Comparison of ENCODE assay signal across 9 cellular contexts in genomic region chr10:44962870-44963738, GRCh38. TPM values are rescaled to one million over a fixed set of nuclear protein-coding genes. Genes with fewer than 3 reads are reported as not detected.
A peak's percentile ranks its signal among the peaks of the same experiment; 100 is the strongest.
DNase-seq lines count a peak whose midpoint lies in the region; ATAC-seq and TF ChIP-seq lines count a peak whose summit lies in the region.
"Had no signal": no experiment of that assay in that cellular context is flagged by ENCODE, and none has a peak within 500 bp of the region (broad histone marks: within the 10 kb centered on the region; RNA-seq: fewer than 3 reads in every experiment).

No MANE protein-coding gene starts in this region.

- no peaks in the 10 kb centered on the region for H3K27me3 Mint-ChIP-seq in osteocyte (ENCODE audit: unreplicated experiment)
- no peaks in the 10 kb centered on the region for H3K27me3 Mint-ChIP-seq in activated T-cell treated with anti-CD3 and anti-CD28 coated beads, Interleukin-2, amount 50 U/mL, for 4 hours (ENCODE audit: low read depth)

- no peak overlapping the region for H3K27ac ChIP-seq in DOHH2 (ENCODE audit: low read depth, low read length)

- ATAC-seq in activated T-cell treated with anti-CD3 and anti-CD28 coated beads, Interleukin-2, amount 50 U/mL, for 4 hours, result no peak
- no peak for ATAC-seq in HG02571 (IDR thresholded peaks at IDR 0.05; ENCODE audit: unreplicated experiment)

- H3K4me3 ChIP-seq in DOHH2 (ENCODE audit: low read length) (peak overlapping the region; percentile 41), epithelial cell of proximal tubule (ENCODE audit: low read depth, low read length) (peak overlapping the region; percentile 18)

- no peak for TF ChIP-seq CTCF in DOHH2 (IDR thresholded peaks at IDR 0.05; ENCODE audit: low read depth, low read length, poor library complexity, severe bottlenecking)
- TF ChIP-seq CTCF in epithelial cell of proximal tubule (conservative IDR thresholded peaks at IDR 0.05; ENCODE audit: low read depth, low read length), result peak; percentile 38
- TF ChIP-seq CTCF in osteocyte (IDR thresholded peaks at IDR 0.05), result peak; percentile 26

- no peak overlapping the region for H3K27ac Mint-ChIP-seq in osteocyte (ENCODE audit: unreplicated experiment)

- H3K4me2 ChIP-seq in DOHH2 (ENCODE audit: low read length), result peak overlapping the region; percentile 70

- peaks cover 10% of the 10 kb centered on the region for H3K79me2 ChIP-seq in DOHH2 (ENCODE audit: control insufficient read depth, low read length)

- H3K4me3 Mint-ChIP-seq in osteocyte (ENCODE audit: unreplicated experiment), result no peak overlapping the region
- H3K4me3 Mint-ChIP-seq in activated T-cell treated with anti-CD3 and anti-CD28 coated beads, Interleukin-2, amount 50 U/mL, for 4 hours, result no peak overlapping the region

- H3F3A ChIP-seq in DOHH2 (ENCODE audit: control insufficient read depth, insufficient read depth), result 0 out of 2 replicates have a peak, but pooled peaks cover 5% of the 10 kb centered on the region

- no peaks in the 10 kb centered on the region for H3K9me3 ChIP-seq in DOHH2 (ENCODE audit: control insufficient read depth, insufficient read depth, low read length)

- peak; percentile 27 for DNase-seq in NCI-H2196 treated with DMSO at 0.1 percent for 48 hours (lab: John Stamatoyannopoulos, UW; ENCODE audit: unreplicated experiment)
- DNase-seq in epithelial cell of proximal tubule (ENCODE audit: low read depth), result no peak
- DNase-seq in osteocyte (ENCODE audit: extremely low spot score, unreplicated experiment), result no peak
- no peak for DNase-seq in activated T-cell treated with anti-CD3 and anti-CD28 coated beads, Interleukin-2, amount 50 U/mL, for 4 hours
- DNase-seq in amniotic stem cell (lab: John Stamatoyannopoulos, UW), result no peak
- no peak for DNase-seq in NCI-H1436 treated with DMSO at 0.1 percent for 48 hours (lab: John Stamatoyannopoulos, UW)

- H3K36me3 ChIP-seq in DOHH2 (ENCODE audit: control insufficient read depth, low read length), result no peaks in the 10 kb centered on the region

- no peaks in the 10 kb centered on the region for H4K20me1 ChIP-seq in DOHH2 (ENCODE audit: control insufficient read depth, insufficient read depth, low read depth, low read length)

- peaks cover 75% of the 10 kb centered on the region for H3K4me1 Mint-ChIP-seq in osteocyte (ENCODE audit: unreplicated experiment)
- peaks cover 34% of the 10 kb centered on the region for H3K4me1 Mint-ChIP-seq in activated T-cell treated with anti-CD3 and anti-CD28 coated beads, Interleukin-2, amount 50 U/mL, for 4 hours (ENCODE audit: low read depth)

- H3K36me3 Mint-ChIP-seq in osteocyte (ENCODE audit: unreplicated experiment), result no peaks in the 10 kb centered on the region
- H3K36me3 Mint-ChIP-seq in activated T-cell treated with anti-CD3 and anti-CD28 coated beads, Interleukin-2, amount 50 U/mL, for 4 hours (ENCODE audit: insufficient read depth), result no peaks in the 10 kb centered on the region

- H3K9me2 ChIP-seq in DOHH2 (replicated peaks; ENCODE audit: control insufficient read depth, low read length), result no peaks in the 10 kb centered on the region

- no peaks in the 10 kb centered on the region for H3K9me3 Mint-ChIP-seq in osteocyte (ENCODE audit: unreplicated experiment)
- H3K9me3 Mint-ChIP-seq in activated T-cell treated with anti-CD3 and anti-CD28 coated beads, Interleukin-2, amount 50 U/mL, for 4 hours, result no peaks in the 10 kb centered on the region

- no peaks in the 10 kb centered on the region for H3K27me3 ChIP-seq in DOHH2 (ENCODE audit: control insufficient read depth, low read length)

- H3K4me1 ChIP-seq in DOHH2 (ENCODE audit: control insufficient read depth, low read length), result peaks cover 87% of the 10 kb centered on the region

RNA-seq across cellular contexts. Expression of gene RASSF4, which starts 3.5 kb away (rescaled TPM):
- total RNA-seq in epithelial cell of proximal tubule (14.5 and 23.1 TPM in 2 replicates), osteocyte (11.7 and 11.8 TPM in 2 replicates)
- under 1 TPM; 0.28 to 0.61 (median 0.33) TPM for total RNA-seq in activated T-cell treated with anti-CD3 and anti-CD28 coated beads, Interleukin-2, amount 50 U/mL, for 4 hours

RNA-seq across cellular contexts. Expression of gene DEPP1, which starts 15.5 kb away (rescaled TPM):
- total RNA-seq in epithelial cell of proximal tubule (7.4 and 20.1 TPM in 2 replicates), osteocyte (10.3 and 10.4 TPM in 2 replicates)
- under 1 TPM; 0.20 to 0.24 (median 0.22) TPM for total RNA-seq in activated T-cell treated with anti-CD3 and anti-CD28 coated beads, Interleukin-2, amount 50 U/mL, for 4 hours

RNA-seq across cellular contexts. Expression of gene ZNF22, which starts 37.6 kb away (rescaled TPM):
- total RNA-seq in epithelial cell of proximal tubule (17.8 and 24.6 TPM in 2 replicates), osteocyte (22.9 and 23.4 TPM in 2 replicates)
- total RNA-seq in activated T-cell treated with anti-CD3 and anti-CD28 coated beads, Interleukin-2, amount 50 U/mL, for 4 hours, result 10 to 100 TPM; 16.4 to 22.9 (median 22.7) TPM

RNA-seq across cellular contexts. Expression of gene TMEM72, which starts 52.0 kb away (rescaled TPM):
- total RNA-seq in epithelial cell of proximal tubule (not detected in 2 replicates), osteocyte (not detected in 2 replicates)
- total RNA-seq in activated T-cell treated with anti-CD3 and anti-CD28 coated beads, Interleukin-2, amount 50 U/mL, for 4 hours, result not detected
- total RNA-seq: aorta had no signal
